In the genomic region with DNA sequence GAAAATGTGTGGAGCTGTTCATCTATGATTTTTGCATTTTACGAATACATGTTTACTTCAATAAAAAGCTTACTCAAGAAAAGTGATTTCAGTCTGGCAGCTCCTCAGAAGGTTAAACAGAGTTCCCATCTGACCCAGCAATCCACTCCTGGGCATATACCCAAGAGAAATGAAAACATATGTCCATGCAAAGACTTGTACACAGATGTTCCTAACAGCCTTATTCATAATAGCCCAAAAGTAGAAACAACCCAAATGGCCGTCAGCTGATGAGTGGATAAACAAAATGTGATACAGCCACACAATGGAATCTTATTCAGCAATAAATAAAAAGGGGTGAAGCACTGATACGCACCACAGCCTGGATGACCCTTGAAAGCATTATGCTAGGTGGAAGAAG, we compare ENCODE assay signal across 1 cellular context.
TF ChIP-seq lines count a peak whose summit lies in the region.

No MANE protein-coding gene starts in this region.

TF ChIP-seq in K562, 482 proteins besides CTCF, POLR2A, EP300 and RAD21 (continued from another document):
- TF ChIP-seq, protein P1, sequence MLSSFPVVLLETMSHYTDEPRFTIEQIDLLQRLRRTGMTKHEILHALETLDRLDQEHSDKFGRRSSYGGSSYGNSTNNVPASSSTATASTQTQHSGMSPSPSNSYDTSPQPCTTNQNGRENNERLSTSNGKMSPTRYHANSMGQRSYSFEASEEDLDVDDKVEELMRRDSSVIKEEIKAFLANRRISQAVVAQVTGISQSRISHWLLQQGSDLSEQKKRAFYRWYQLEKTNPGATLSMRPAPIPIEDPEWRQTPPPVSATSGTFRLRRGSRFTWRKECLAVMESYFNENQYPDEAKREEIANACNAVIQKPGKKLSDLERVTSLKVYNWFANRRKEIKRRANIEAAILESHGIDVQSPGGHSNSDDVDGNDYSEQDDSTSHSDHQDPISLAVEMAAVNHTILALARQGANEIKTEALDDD (IDR thresholded peaks at IDR 0.05), result no peak
- no peak for TF ChIP-seq ATF4 (CRISPR knock-in tag; IDR thresholded peaks at IDR 0.05)
- TF ChIP-seq SMARCB1 (IDR thresholded peaks at IDR 0.05; ENCODE audit: insufficient read length, low read depth), result no peak
- TF ChIP-seq, protein P2, sequence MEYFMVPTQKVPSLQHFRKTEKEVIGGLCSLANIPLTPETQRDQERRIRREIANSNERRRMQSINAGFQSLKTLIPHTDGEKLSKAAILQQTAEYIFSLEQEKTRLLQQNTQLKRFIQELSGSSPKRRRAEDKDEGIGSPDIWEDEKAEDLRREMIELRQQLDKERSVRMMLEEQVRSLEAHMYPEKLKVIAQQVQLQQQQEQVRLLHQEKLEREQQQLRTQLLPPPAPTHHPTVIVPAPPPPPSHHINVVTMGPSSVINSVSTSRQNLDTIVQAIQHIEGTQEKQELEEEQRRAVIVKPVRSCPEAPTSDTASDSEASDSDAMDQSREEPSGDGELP (CRISPR knock-in tag; IDR thresholded peaks at IDR 0.05; ENCODE audit: borderline replicate concordance), result no peak
- TF ChIP-seq XRCC4 (IDR thresholded peaks at IDR 0.05; ENCODE audit: extremely low read depth, insufficient read depth, insufficient read length), result no peak
- no peak for TF ChIP-seq FOXJ3 (CRISPR knock-in tag; IDR thresholded peaks at IDR 0.05)
- no peak for TF ChIP-seq ZKSCAN8 (CRISPR knock-in tag; IDR thresholded peaks at IDR 0.05)
- no peak for TF ChIP-seq PHB (CRISPR knock-in tag; IDR thresholded peaks at IDR 0.05)
